In the genomic region with DNA sequence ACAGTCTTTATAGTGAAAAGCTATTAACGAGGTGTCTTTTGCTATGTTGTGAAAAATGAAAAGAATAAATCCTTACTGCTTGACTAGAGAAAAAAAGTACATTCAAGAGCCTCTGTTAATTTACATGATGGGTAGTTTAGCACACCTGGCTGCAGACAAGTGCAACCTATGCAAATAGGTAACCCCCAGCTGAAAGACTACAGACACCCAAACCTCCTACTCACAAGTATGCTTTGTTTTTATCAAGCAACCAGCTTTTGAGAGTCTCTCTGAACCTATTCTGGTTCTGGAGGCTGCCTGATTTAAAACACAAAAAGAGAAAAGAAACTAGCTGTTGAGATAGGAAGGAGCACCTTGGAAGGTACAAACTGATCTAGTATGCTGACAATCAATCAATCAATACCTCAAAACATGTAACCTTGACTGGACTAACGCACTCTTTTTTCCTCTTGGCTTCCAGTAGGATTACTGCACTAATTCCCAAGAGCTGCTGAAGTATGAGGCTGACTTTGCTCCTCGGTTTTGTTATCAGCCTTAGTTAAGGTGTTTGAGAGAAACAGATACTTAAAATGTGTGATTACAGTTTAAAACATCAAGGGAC, we compare ENCODE assay signal across 9 cellular contexts.
DNase-seq lines count a peak whose midpoint lies in the region; ATAC-seq and TF ChIP-seq lines count a peak whose summit lies in the region.
"Had no signal": no experiment of that assay in that cellular context is flagged by ENCODE, and none has a peak within 500 bp of the region (broad histone marks: within the 10 kb centered on the region; RNA-seq: fewer than 3 reads in every experiment).

No MANE protein-coding gene starts in this region.

- no peak overlapping the region for H3K4me3 ChIP-seq in CD8-positive, alpha-beta T cell (ENCODE audit: low read depth, low read length)

- in situ Hi-C loops in KBM-7 (cut with MboI; ENCODE audit: low pct_unique_long_range_greater_than_20kb, low sequenced_read_pairs) = no loop called here

- DNase-seq in CD8-positive, alpha-beta T cell = no peak
- peak; percentile 37 for DNase-seq in fibroblast of peridontal ligament (ENCODE audit: extremely low read depth)
- no peak for DNase-seq in KBM-7
- DNase-seq in retina = no peak
- DNase-seq in GF-D8 (lab: John Stamatoyannopoulos, UW) = no peak
- DNase-seq: activated CD4-positive, alpha-beta T cell treated with anti-CD3 and anti-CD28 coated beads for 4 hours had no signal

- H3K36me3 ChIP-seq in CD8-positive, alpha-beta T cell (ENCODE audit: insufficient read depth, low read length) = no peaks in the 10 kb centered on the region

- intact Hi-C loops in CD8-positive, alpha-beta T cell (cut with DNase I, micrococcal nuclease) = no loop called here

- H3K4me3 Mint-ChIP-seq in CD8-positive, alpha-beta T cell = peak overlapping the region; percentile 29

- H3K9me3 Mint-ChIP-seq in CD8-positive, alpha-beta T cell = peaks cover 23% of the 10 kb centered on the region

- H3K27ac Mint-ChIP-seq in CD8-positive, alpha-beta T cell = peak overlapping the region; percentile 75

- CTCF ChIA-PET in CD8-positive, alpha-beta T cell (lab: Charles Lee) = no interaction called here

- no peaks in the 10 kb centered on the region for H3K27me3 ChIP-seq in CD8-positive, alpha-beta T cell (ENCODE audit: insufficient read depth, low read length)

- H3K36me3 Mint-ChIP-seq in CD8-positive, alpha-beta T cell = no peaks in the 10 kb centered on the region

- POLR2A ChIA-PET in CD8-positive, alpha-beta T cell (lab: Charles Lee) = no interaction called here

- H3K4me1 ChIP-seq in CD8-positive, alpha-beta T cell (ENCODE audit: insufficient read depth, low read length) = peaks cover 8% of the 10 kb centered on the region

- no peak for TF ChIP-seq CTCF in CD8-positive, alpha-beta T cell (IDR thresholded peaks at IDR 0.05)

- H3K4me1 Mint-ChIP-seq in CD8-positive, alpha-beta T cell (ENCODE audit: low read depth) = peaks cover 17% of the 10 kb centered on the region

- H3K9me3 ChIP-seq in CD8-positive, alpha-beta T cell (ENCODE audit: low read length) = peaks cover 6% of the 10 kb centered on the region

- no peak overlapping the region for H3K27ac ChIP-seq in CD8-positive, alpha-beta T cell (ENCODE audit: low read depth, low read length)

- no peaks in the 10 kb centered on the region for H3K27me3 Mint-ChIP-seq in CD8-positive, alpha-beta T cell (ENCODE audit: low read depth)

- no peak for ATAC-seq in CD8-positive, alpha-beta T cell
- ATAC-seq in GM19468 (IDR thresholded peaks at IDR 0.05; ENCODE audit: extremely low read depth, unreplicated experiment) = peak; percentile 59
- ATAC-seq in HG03442 (IDR thresholded peaks at IDR 0.05; ENCODE audit: unreplicated experiment) = peak; percentile 62
- no peak for ATAC-seq in GM18868 (IDR thresholded peaks at IDR 0.05; ENCODE audit: unreplicated experiment)

Comparison
In these comparisons a context has a peak if more than half of its experiments do, and no peak if none do; other contexts are left out.
1. ATAC-seq: peak in GM19468 (single experiment) and HG03442 (single experiment); none in CD8-positive, alpha-beta T cell (single experiment) and GM18868 (single experiment).